Comparison of ENCODE assay signal across 2 cellular contexts in genomic region chr14:68448379-68448778, GRCh38.
TF ChIP-seq lines count a peak whose summit lies in the region.

No MANE protein-coding gene starts in this region.

TF ChIP-seq in liver, 16 proteins besides CTCF, POLR2A, EP300 and RAD21 (continued from another document):
- no peak for TF ChIP-seq REST (IDR thresholded peaks at IDR 0.05)
- no peak for TF ChIP-seq HNF4G (IDR thresholded peaks at IDR 0.05)
- TF ChIP-seq HNF4A (conservative IDR thresholded peaks at IDR 0.05) = no peak
- no peak for TF ChIP-seq FOXA2 (IDR thresholded peaks at IDR 0.05)
- TF ChIP-seq SP1 (IDR thresholded peaks at IDR 0.05) = no peak
- TF ChIP-seq ZBTB33 (IDR thresholded peaks at IDR 0.05) = no peak
- no peak for TF ChIP-seq JUND (IDR thresholded peaks at IDR 0.05)
- no peak for TF ChIP-seq TAF1 (conservative IDR thresholded peaks at IDR 0.05)
- no peak for TF ChIP-seq YY1 (IDR thresholded peaks at IDR 0.05)
- TF ChIP-seq FOXA1 (IDR thresholded peaks at IDR 0.05) = no peak

TF ChIP-seq in HepG2, 621 proteins besides CTCF, POLR2A, EP300 and RAD21:
- TF ChIP-seq RERE (CRISPR knock-in tag; IDR thresholded peaks at IDR 0.05; ENCODE audit: low read depth) = no peak
